ENCODE assay signal across 8 cellular contexts in genomic region chr1:244451951-244452795, GRCh38. TPM values are rescaled to one million over a fixed set of nuclear protein-coding genes. Genes with fewer than 3 reads are reported as not detected.
DNase-seq lines count a peak whose midpoint lies in the region; ATAC-seq and TF ChIP-seq lines count a peak whose summit lies in the region.

No MANE protein-coding gene starts in this region.

- DNase-seq in C1 segment of cervical spinal cord (lab: John Stamatoyannopoulos, UW) (peak; percentile 86 to 99 (median 96)), NCI-H526 (lab: John Stamatoyannopoulos, UW) (peak; percentile 94 to 98), colonic mucosa (peak; percentile 99), left colon (peak; percentile 99 to 100)
- DNase-seq in activated CD4-positive, alpha-beta T cell treated with anti-CD3 and anti-CD28 coated beads, Interleukin-2, amount 10 ng/mL, durations not matched to agents 24 days and 14 days = peak; percentile 100
- peak; percentile 98 to 99 for DNase-seq in stimulated activated CD4-positive, alpha-beta T cell treated with anti-CD3 and anti-CD28 coated beads, Interleukin-1b, Interleukin-23, amount 100 ng/mL, for 4 hours (ENCODE audit: low read depth in 2 of 2)

- H3K4me1 ChIP-seq in colonic mucosa = peaks cover 17% of the 10 kb centered on the region

- peak overlapping the region; percentile 93 for H3K27ac ChIP-seq in colonic mucosa

- peaks cover 30% of the 10 kb centered on the region for H3K36me3 Mint-ChIP-seq in activated CD4-positive, alpha-beta T cell treated with anti-CD3 and anti-CD28 coated beads, Interleukin-2, amount 10 ng/mL, durations not matched to agents 24 days and 14 days (ENCODE audit: low read depth)

- peaks cover 7% of the 10 kb centered on the region for H3K9me3 Mint-ChIP-seq in activated CD4-positive, alpha-beta T cell treated with anti-CD3 and anti-CD28 coated beads, Interleukin-2, amount 10 ng/mL, durations not matched to agents 24 days and 14 days

- H3K4me3 Mint-ChIP-seq in activated CD4-positive, alpha-beta T cell treated with anti-CD3 and anti-CD28 coated beads, Interleukin-2, amount 10 ng/mL, durations not matched to agents 24 days and 14 days = peak overlapping the region; percentile 92

- no peaks in the 10 kb centered on the region for H3K27me3 Mint-ChIP-seq in activated CD4-positive, alpha-beta T cell treated with anti-CD3 and anti-CD28 coated beads, Interleukin-2, amount 10 ng/mL, durations not matched to agents 24 days and 14 days

- peaks cover 29% of the 10 kb centered on the region for H3K4me1 Mint-ChIP-seq in activated CD4-positive, alpha-beta T cell treated with anti-CD3 and anti-CD28 coated beads, Interleukin-2, amount 10 ng/mL, durations not matched to agents 24 days and 14 days

- TF ChIP-seq CTCF in colonic mucosa (IDR thresholded peaks at IDR 0.05) = no peak

- peak overlapping the region; percentile 52 to 98 for H3K9ac ChIP-seq in colonic mucosa (ENCODE audit: low read depth in 2 of 2, low read length in 2 of 2)

- H3K36me3 ChIP-seq in colonic mucosa = no peaks in the 10 kb centered on the region

- H3K27me3 ChIP-seq in colonic mucosa = no peaks in the 10 kb centered on the region

- peak overlapping the region; percentile 96 for H3K27ac Mint-ChIP-seq in activated CD4-positive, alpha-beta T cell treated with anti-CD3 and anti-CD28 coated beads, Interleukin-2, amount 10 ng/mL, durations not matched to agents 24 days and 14 days

- peak overlapping the region; percentile 80 for H3K4me3 ChIP-seq in colonic mucosa

- no peaks in the 10 kb centered on the region for H3K9me3 ChIP-seq in colonic mucosa

- intact Hi-C loops in activated CD4-positive, alpha-beta T cell treated with anti-CD3 and anti-CD28 coated beads, Interleukin-2, amount 10 ng/mL, durations not matched to agents 24 days and 14 days (cut with micrococcal nuclease) = loop anchor here (1.0 to 5.0 kb wide), 12 partner anchors 9 to 1197 kb away; partner anchors contain the start of genes AKT3, CATSPERE, CEP170 and COX20
- intact Hi-C loops in colonic mucosa (cut with DNase I) (loop anchor here (5.0 kb wide), 1 partner anchor 200 kb away; the partner anchor contains the start of gene DESI2), left colon (cut with DNase I, micrococcal nuclease) (loop anchor here in 1 of 2 donors (10.0 kb wide), 1 partner anchor 203 kb away; the partner anchor contains the start of gene DESI2)

- ATAC-seq in GM19351 (IDR thresholded peaks at IDR 0.05; ENCODE audit: unreplicated experiment) (peak; percentile 88), HG03520 (IDR thresholded peaks at IDR 0.05; ENCODE audit: unreplicated experiment) (peak; percentile 87), left colon (peak; percentile 94)

RNA-seq across cellular contexts. Expression of gene ADSS2, which starts 0.5 kb away (rescaled TPM):
- 74.6 and 77.1 TPM in 2 replicates for total RNA-seq in activated CD4-positive, alpha-beta T cell treated with anti-CD3 and anti-CD28 coated beads, Interleukin-2, amount 10 ng/mL, durations not matched to agents 24 days and 14 days
- total RNA-seq in colonic mucosa (10 to 100 TPM; 40.8 to 48.6 TPM), left colon (10 to 100 TPM; 38.7 to 39.6 TPM)

RNA-seq across cellular contexts. Expression of gene CATSPERE, which starts 8.9 kb away (rescaled TPM):
- 0.14 TPM in 1 of 2 replicates, not detected in the other for total RNA-seq in activated CD4-positive, alpha-beta T cell treated with anti-CD3 and anti-CD28 coated beads, Interleukin-2, amount 10 ng/mL, durations not matched to agents 24 days and 14 days
- under 1 TPM; 0.22 to 0.27 TPM for total RNA-seq in colonic mucosa
- under 1 TPM; 0.50 to 0.82 TPM for total RNA-seq in left colon

Comparison
In these comparisons a context has a peak if more than half of its experiments do, and no peak if none do; other contexts are left out.
1. Peak in every context shown above with its lines: DNase-seq, ATAC-seq, H3K4me3 ChIP-seq and H3K27ac ChIP-seq.